19 cellular contexts compared by ENCODE assay signal in the genomic region with DNA sequence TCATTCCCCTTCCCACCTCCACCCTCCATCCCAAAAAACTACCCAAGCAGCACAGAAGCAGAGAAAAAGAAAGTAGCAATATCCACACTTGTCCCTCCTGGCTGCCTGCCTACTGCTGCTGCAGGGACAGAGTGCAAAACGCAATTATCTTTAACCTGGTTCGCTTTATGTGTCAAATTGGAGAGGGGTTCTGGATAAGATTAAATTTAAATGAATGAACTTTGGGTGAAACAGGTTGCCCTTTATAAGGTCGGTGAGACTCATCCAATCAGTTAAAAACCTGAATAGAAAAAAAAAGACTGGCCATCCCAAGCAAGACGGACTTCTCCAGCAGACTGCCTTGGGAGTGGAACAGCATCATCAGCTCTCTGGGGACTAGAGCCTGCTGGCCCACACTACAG.
DNase-seq lines count a peak whose midpoint lies in the region; ATAC-seq and TF ChIP-seq lines count a peak whose summit lies in the region.
"Had no signal": no experiment of that assay in that cellular context is flagged by ENCODE, and none has a peak within 500 bp of the region (broad histone marks: within the 10 kb centered on the region; RNA-seq: fewer than 3 reads in every experiment).

No MANE protein-coding gene starts in this region.

- H3K27me3 Mint-ChIP-seq in CD4-positive, alpha-beta memory T cell = no peaks in the 10 kb centered on the region
- H3K27me3 Mint-ChIP-seq in activated B cell treated with CpG ODN at 0.5 μM for 24 hours = no peaks in the 10 kb centered on the region
- H3K27me3 Mint-ChIP-seq: activated CD4-positive, alpha-beta T cell treated with anti-CD3 and anti-CD28 coated beads, Interleukin-2, amount 10 ng/mL, durations not matched to agents 7 days and 5 days had no signal

- H3K27ac Mint-ChIP-seq in CD4-positive, alpha-beta memory T cell = peak overlapping the region; percentile 45 to 93 (median 77)
- H3K27ac Mint-ChIP-seq in activated B cell treated with CpG ODN at 0.5 μM for 24 hours = peak overlapping the region; percentile 72

- H3K9me3 ChIP-seq in BLaER1 treated with 17β-estradiol and CSF1 and Interleukin-3, amounts not matched to agents 10 nM and 100 nM (replicated peaks in 1 of 11) = peaks cover 0 to 5% (median 0%) of the 10 kb centered on the region in 11 experiments; a peak in 5 of 22 replicates
- H3K9me3 ChIP-seq in CD4-positive, alpha-beta memory T cell (ENCODE audit: control insufficient read depth in 1 of 2, low read length in 2 of 2) = no peaks in the 10 kb centered on the region
- no peaks in the 10 kb centered on the region for H3K9me3 ChIP-seq in esophagus muscularis mucosa
- H3K9me3 ChIP-seq: psoas muscle, transverse colon had no signal

- WGBS in esophagus muscularis mucosa = 79% methylated on average over 4 of the region's 4 CpGs

- no peak for DNase-seq in CD4-positive, alpha-beta memory T cell
- DNase-seq in activated B cell treated with CpG ODN at 0.5 μM for 24 hours (no peak), esophagus muscularis mucosa (ENCODE audit: extremely low spot score) (peak; percentile 24), NCI-H446 treated with DMSO at 0.1 percent for 48 hours (lab: John Stamatoyannopoulos, UW) (no peak)
- no peak for DNase-seq in stimulated activated CD4-positive, alpha-beta T cell treated with anti-CD3 and anti-CD28 coated beads, Interleukin-4, amount 100 ng/mL, for 1 hour
- DNase-seq: dermis blood vessel endothelial cell, left ventricle myocardium superior, NCI-H1105 treated with DMSO at 0.1 percent for 48 hours, NCI-H2081 treated with DMSO at 0.1 percent for 48 hours, psoas muscle had no signal

- TF ChIP-seq POLR2A in esophagus muscularis mucosa (IDR thresholded peaks at IDR 0.05; ENCODE audit: low read depth) = no peak

- CTCF ChIA-PET in CD4-positive, alpha-beta memory T cell (lab: Charles Lee; ENCODE audit: partially characterized antibody) = interaction anchor here (1.0 to 1.5 kb wide), 5 partner anchors 9 to 134 kb away, joined by 4 to 5 read pairs (median 5); no protein-coding TSS in a partner anchor
- CTCF ChIA-PET in activated B cell treated with CpG ODN at 0.5 μM for 24 hours (lab: Charles Lee) = interaction anchor here (1.2 kb wide), 1 partner anchor 63 kb away, joined by 4 read pairs; no protein-coding TSS in a partner anchor

- ATAC-seq in activated B cell treated with CpG ODN at 0.5 μM for 24 hours (ENCODE audit: low read depth) (no peak), GM21515 (IDR thresholded peaks at IDR 0.05; ENCODE audit: unreplicated experiment) (no peak)
- ATAC-seq: HepG2, psoas muscle had no signal

- H3K4me3 Mint-ChIP-seq in CD4-positive, alpha-beta memory T cell = peak overlapping the region in 6 of 8 donors; percentile 11 to 36 (median 28)
- no peak overlapping the region for H3K4me3 Mint-ChIP-seq in activated B cell treated with CpG ODN at 0.5 μM for 24 hours
- H3K4me3 Mint-ChIP-seq: activated CD4-positive, alpha-beta T cell treated with anti-CD3 and anti-CD28 coated beads, Interleukin-2, amount 10 ng/mL, durations not matched to agents 7 days and 5 days had no signal

- H3K4me2 ChIP-seq in BLaER1 treated with 17β-estradiol and CSF1 and Interleukin-3, amounts not matched to agents 10 nM and 100 nM = peak overlapping the region in 7 of 11 experiments; percentile 4 to 73 (median 56); a peak in 9 of 22 replicates
- H3K4me2 ChIP-seq: hepatocyte had no signal

- POLR2A ChIA-PET in CD4-positive, alpha-beta memory T cell (lab: Charles Lee; ENCODE audit: partially characterized antibody) = interaction anchor here (0.9 to 55.3 kb wide), 8 partner anchors 7 to 54 kb away, joined by 3 to 1394 read pairs (median 14); a partner anchor contains a TSS
- POLR2A ChIA-PET in activated B cell treated with CpG ODN at 0.5 μM for 24 hours (lab: Charles Lee) = interaction anchor here (0.6 to 0.8 kb wide), 2 partner anchors 11 to 1688 kb away, joined by 3 to 5 read pairs; no protein-coding TSS in a partner anchor

- no peak for TF ChIP-seq EP300 in esophagus muscularis mucosa (IDR thresholded peaks at IDR 0.05)

- H3K9me3 Mint-ChIP-seq in CD4-positive, alpha-beta memory T cell = no peaks in the 10 kb centered on the region
- no peaks in the 10 kb centered on the region for H3K9me3 Mint-ChIP-seq in activated B cell treated with CpG ODN at 0.5 μM for 24 hours
- H3K9me3 Mint-ChIP-seq: activated T-cell treated with anti-CD3 and anti-CD28 coated beads, Interleukin-2, amount 50 U/mL, for 4 hours had no signal

- no peaks in the 10 kb centered on the region; a peak in 1 of 22 replicates for H4K20me1 ChIP-seq in BLaER1 treated with 17β-estradiol and CSF1 and Interleukin-3, amounts not matched to agents 10 nM and 100 nM

- TF ChIP-seq CTCF in activated B cell treated with CpG ODN at 0.5 μM for 24 hours (IDR thresholded peaks at IDR 0.05) (no peak), esophagus muscularis mucosa (IDR thresholded peaks at IDR 0.05) (no peak)

- H3K4me1 ChIP-seq in BLaER1 treated with 17β-estradiol and CSF1 and Interleukin-3, amounts not matched to agents 10 nM and 100 nM = peaks cover under 1 to 45% (median 17%) of the 10 kb centered on the region in 10 experiments; a peak in 19 of 20 replicates
- peaks cover 92% of the 10 kb centered on the region for H3K4me1 ChIP-seq in CD4-positive, alpha-beta memory T cell (ENCODE audit: insufficient read depth, low read length)
- peaks cover 0 to 21% (median 12%) of the 10 kb centered on the region in 4 donors for H3K4me1 ChIP-seq in esophagus muscularis mucosa

- H3K27me3 ChIP-seq in BLaER1 treated with 17β-estradiol and CSF1 and Interleukin-3, amounts not matched to agents 10 nM and 100 nM = no peaks in the 10 kb centered on the region
- no peaks in the 10 kb centered on the region for H3K27me3 ChIP-seq in CD4-positive, alpha-beta memory T cell (ENCODE audit: insufficient read depth, low read length)
- H3K27me3 ChIP-seq in esophagus muscularis mucosa = no peaks in the 10 kb centered on the region
- H3K27me3 ChIP-seq: cardiac muscle cell, hepatocyte, transverse colon had no signal

- H3K36me3 ChIP-seq in BLaER1 treated with 17β-estradiol and CSF1 and Interleukin-3, amounts not matched to agents 10 nM and 100 nM = peaks cover 0 to 19% (median 0%) of the 10 kb centered on the region in 11 experiments; a peak in 2 of 22 replicates
- no peaks in the 10 kb centered on the region for H3K36me3 ChIP-seq in CD4-positive, alpha-beta memory T cell (ENCODE audit: insufficient read depth, low read length)
- H3K36me3 ChIP-seq in esophagus muscularis mucosa = no peaks in the 10 kb centered on the region
- H3K36me3 ChIP-seq: cardiac muscle cell, transverse colon had no signal

- H3K4me1 Mint-ChIP-seq in CD4-positive, alpha-beta memory T cell = peaks cover 55 to 85% (median 68%) of the 10 kb centered on the region in 4 donors
- H3K4me1 Mint-ChIP-seq in activated B cell treated with CpG ODN at 0.5 μM for 24 hours = peaks cover 78% of the 10 kb centered on the region

- no peak overlapping the region for H3K27ac ChIP-seq in BLaER1 treated with 17β-estradiol and CSF1 and Interleukin-3, amounts not matched to agents 10 nM and 100 nM
- H3K27ac ChIP-seq in CD4-positive, alpha-beta memory T cell (ENCODE audit: low read depth, low read length) = peak overlapping the region; percentile 39
- no peak overlapping the region for H3K27ac ChIP-seq in esophagus muscularis mucosa (replicated peaks in 1 of 4)
- H3K27ac ChIP-seq: cardiac muscle cell, hepatocyte, psoas muscle, RWPE1, transverse colon had no signal

- H3K36me3 Mint-ChIP-seq in CD4-positive, alpha-beta memory T cell = peaks cover 19 to 48% of the 10 kb centered on the region in 2 donors
- peaks cover 40% of the 10 kb centered on the region for H3K36me3 Mint-ChIP-seq in activated B cell treated with CpG ODN at 0.5 μM for 24 hours (ENCODE audit: low read depth)

- no peak overlapping the region for H3K9ac ChIP-seq in BLaER1 treated with 17β-estradiol and CSF1 and Interleukin-3, amounts not matched to agents 10 nM and 100 nM

- no peak overlapping the region for H3K4me3 ChIP-seq in BLaER1 treated with 17β-estradiol and CSF1 and Interleukin-3, amounts not matched to agents 10 nM and 100 nM
- no peak overlapping the region for H3K4me3 ChIP-seq in CD4-positive, alpha-beta memory T cell (ENCODE audit: low read length in 2 of 2)
- no peak overlapping the region for H3K4me3 ChIP-seq in esophagus muscularis mucosa
- H3K4me3 ChIP-seq: cardiac muscle cell, hepatocyte, psoas muscle, transverse colon had no signal

- intact Hi-C loops in CD4-positive, alpha-beta memory T cell (cut with micrococcal nuclease) = loop anchor here (1.0 kb wide), 1 partner anchor 10 kb away; no protein-coding TSS in a partner anchor
- intact Hi-C loops in activated B cell treated with CpG ODN at 0.5 μM for 24 hours (cut with micrococcal nuclease) = no loop called here
- intact Hi-C loops in esophagus muscularis mucosa (cut with DNase I) = no loop called here
